Comparison of ENCODE assay signal across 8 cellular contexts in genomic region chr9:85741112-85741874, GRCh38. TPM values are rescaled to one million over a fixed set of nuclear protein-coding genes. Genes with fewer than 3 reads are reported as not detected.
DNase-seq lines count a peak whose midpoint lies in the region; ATAC-seq and TF ChIP-seq lines count a peak whose summit lies in the region.

No MANE protein-coding gene starts in this region.

- peak overlapping the region; percentile 96 for H3K27ac Mint-ChIP-seq in WTC11
- peak overlapping the region; percentile 90 for H3K27ac Mint-ChIP-seq in central memory CD8-positive, alpha-beta T cell (ENCODE audit: low read depth)

- no peaks in the 10 kb centered on the region for H3K36me3 Mint-ChIP-seq in WTC11
- peaks cover 10% of the 10 kb centered on the region for H3K36me3 Mint-ChIP-seq in central memory CD8-positive, alpha-beta T cell (ENCODE audit: insufficient read depth)

- POLR2A ChIA-PET in WTC11 (lab: Charles Lee) = interaction anchor here (0.6 kb wide), 1 partner anchor 137 kb away, joined by 4 read pairs; no protein-coding TSS in a partner anchor

- peak; percentile 39 for DNase-seq in EL
- peak; percentile 40 for DNase-seq in HuH-7.5 (ENCODE audit: low spot score)
- DNase-seq in WTC11 (ENCODE audit: low spot score) = peak; percentile 61
- peak; percentile 51 to 58 for DNase-seq in central memory CD8-positive, alpha-beta T cell (ENCODE audit: low spot score in 2 of 2)
- DNase-seq in left kidney (ENCODE audit: low read depth, low spot score) = peak; percentile 88
- peak; percentile 43 to 51 for DNase-seq in stimulated activated CD4-positive, alpha-beta T cell treated with anti-CD3 and anti-CD28 coated beads, Interleukin-4, amount 100 ng/mL, for 4 hours
- DNase-seq in mucosa of gallbladder (ENCODE audit: low spot score) = no peak

- no peak for TF ChIP-seq CTCF in WTC11 (IDR thresholded peaks at IDR 0.05)

- H3K4me1 Mint-ChIP-seq in WTC11 = peaks cover 57% of the 10 kb centered on the region
- peaks cover 53% of the 10 kb centered on the region for H3K4me1 Mint-ChIP-seq in central memory CD8-positive, alpha-beta T cell

- ATAC-seq in GM21526 (IDR thresholded peaks at IDR 0.05; ENCODE audit: low FRiP score, unreplicated experiment) (peak; percentile 48), WTC11 (peak; percentile 48)
- peak; percentile 47 for ATAC-seq in central memory CD8-positive, alpha-beta T cell (replicated peaks; ENCODE audit: extremely low read depth, poor library complexity, severe bottlenecking)

- CTCF ChIA-PET in WTC11 (lab: Charles Lee) = interaction anchor here (0.7 to 1.5 kb wide), 4 partner anchors 14 to 131 kb away, joined by 3 to 14 read pairs (median 3); no protein-coding TSS in a partner anchor

- H3K9me3 Mint-ChIP-seq in WTC11 = no peaks in the 10 kb centered on the region
- H3K9me3 Mint-ChIP-seq in central memory CD8-positive, alpha-beta T cell = no peaks in the 10 kb centered on the region

- peak overlapping the region; percentile 92 for H3K4me3 Mint-ChIP-seq in WTC11
- H3K4me3 Mint-ChIP-seq in central memory CD8-positive, alpha-beta T cell = peak overlapping the region; percentile 90

- H3K27me3 Mint-ChIP-seq in WTC11 (ENCODE audit: low read depth) = no peaks in the 10 kb centered on the region; the same call in 1 of the 2 replicates
- no peaks in the 10 kb centered on the region for H3K27me3 Mint-ChIP-seq in central memory CD8-positive, alpha-beta T cell

TF ChIP-seq in WTC11, 78 proteins besides CTCF, POLR2A, EP300 and RAD21 (continues in another document):
- TF ChIP-seq TP53 (CRISPR knock-in tag; IDR thresholded peaks at IDR 0.05) (no peak), ZNF219 (CRISPR knock-in tag; IDR thresholded peaks at IDR 0.05; ENCODE audit: borderline replicate concordance) (no peak), OVOL2 (CRISPR knock-in tag; IDR thresholded peaks at IDR 0.05; ENCODE audit: borderline replicate concordance) (no peak), RORB (CRISPR knock-in tag; IDR thresholded peaks at IDR 0.05) (no peak), ZNF317 (CRISPR knock-in tag; IDR thresholded peaks at IDR 0.05; ENCODE audit: borderline replicate concordance, low read depth) (no peak), JUN (CRISPR knock-in tag; IDR thresholded peaks at IDR 0.05) (0 out of 2 replicates have a peak, but pooled peaks have one; percentile 47), TCF7 (CRISPR knock-in tag; IDR thresholded peaks at IDR 0.05; ENCODE audit: low read depth) (no peak), NR1H2 (CRISPR knock-in tag; IDR thresholded peaks at IDR 0.05) (no peak), GABPB1 (CRISPR knock-in tag; IDR thresholded peaks at IDR 0.05) (peak; percentile 42), USF1 (CRISPR knock-in tag; IDR thresholded peaks at IDR 0.05) (no peak), ETV6 (CRISPR knock-in tag; IDR thresholded peaks at IDR 0.05) (0 out of 2 replicates have a peak, but pooled peaks have one; percentile 7), KAT7 (CRISPR knock-in tag; IDR thresholded peaks at IDR 0.05; ENCODE audit: borderline replicate concordance) (peak; percentile 79; the same call in 1 of the 2 replicates), E2F1 (CRISPR knock-in tag; IDR thresholded peaks at IDR 0.05) (no peak), HMGXB4 (CRISPR knock-in tag; IDR thresholded peaks at IDR 0.05) (peak; percentile 92; the same call in 1 of the 2 replicates), AFF4 (CRISPR knock-in tag; IDR thresholded peaks at IDR 0.05; ENCODE audit: borderline replicate concordance) (no peak), ZNF671 (CRISPR knock-in tag; IDR thresholded peaks at IDR 0.05) (no peak)
- TF ChIP-seq, protein P1, sequence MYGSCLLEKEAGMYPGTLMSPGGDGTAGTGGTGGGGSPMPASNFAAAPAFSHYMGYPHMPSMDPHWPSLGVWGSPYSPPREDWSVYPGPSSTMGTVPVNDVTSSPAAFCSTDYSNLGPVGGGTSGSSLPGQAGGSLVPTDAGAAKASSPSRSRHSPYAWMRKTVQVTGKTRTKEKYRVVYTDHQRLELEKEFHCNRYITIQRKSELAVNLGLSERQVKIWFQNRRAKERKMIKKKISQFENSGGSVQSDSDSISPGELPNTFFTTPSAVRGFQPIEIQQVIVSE (CRISPR knock-in tag; IDR thresholded peaks at IDR 0.05; ENCODE audit: borderline replicate concordance) = no peak
- TF ChIP-seq, protein P2, sequence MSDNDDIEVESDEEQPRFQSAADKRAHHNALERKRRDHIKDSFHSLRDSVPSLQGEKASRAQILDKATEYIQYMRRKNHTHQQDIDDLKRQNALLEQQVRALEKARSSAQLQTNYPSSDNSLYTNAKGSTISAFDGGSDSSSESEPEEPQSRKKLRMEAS (CRISPR knock-in tag; IDR thresholded peaks at IDR 0.05) = peak; percentile 50; the same call in 1 of the 2 replicates
- TF ChIP-seq, protein P3, sequence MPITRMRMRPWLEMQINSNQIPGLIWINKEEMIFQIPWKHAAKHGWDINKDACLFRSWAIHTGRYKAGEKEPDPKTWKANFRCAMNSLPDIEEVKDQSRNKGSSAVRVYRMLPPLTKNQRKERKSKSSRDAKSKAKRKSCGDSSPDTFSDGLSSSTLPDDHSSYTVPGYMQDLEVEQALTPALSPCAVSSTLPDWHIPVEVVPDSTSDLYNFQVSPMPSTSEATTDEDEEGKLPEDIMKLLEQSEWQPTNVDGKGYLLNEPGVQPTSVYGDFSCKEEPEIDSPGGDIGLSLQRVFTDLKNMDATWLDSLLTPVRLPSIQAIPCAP (CRISPR knock-in tag; IDR thresholded peaks at IDR 0.05) = no peak
- TF ChIP-seq, protein P4, sequence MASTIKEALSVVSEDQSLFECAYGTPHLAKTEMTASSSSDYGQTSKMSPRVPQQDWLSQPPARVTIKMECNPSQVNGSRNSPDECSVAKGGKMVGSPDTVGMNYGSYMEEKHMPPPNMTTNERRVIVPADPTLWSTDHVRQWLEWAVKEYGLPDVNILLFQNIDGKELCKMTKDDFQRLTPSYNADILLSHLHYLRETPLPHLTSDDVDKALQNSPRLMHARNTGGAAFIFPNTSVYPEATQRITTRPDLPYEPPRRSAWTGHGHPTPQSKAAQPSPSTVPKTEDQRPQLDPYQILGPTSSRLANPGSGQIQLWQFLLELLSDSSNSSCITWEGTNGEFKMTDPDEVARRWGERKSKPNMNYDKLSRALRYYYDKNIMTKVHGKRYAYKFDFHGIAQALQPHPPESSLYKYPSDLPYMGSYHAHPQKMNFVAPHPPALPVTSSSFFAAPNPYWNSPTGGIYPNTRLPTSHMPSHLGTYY (CRISPR knock-in tag; IDR thresholded peaks at IDR 0.05) = no peak

RNA-seq across cellular contexts. Expression of gene AGTPBP1, which starts 0.5 kb away (rescaled TPM):
- total RNA-seq in WTC11 (2021) (53.6 to 54.7 TPM (median 54.4 TPM) in 3 replicates), mucosa of gallbladder (12.2 TPM)
